Comparison of ENCODE assay signal across 31 cellular contexts in genomic region chr22:46134111-46134705, GRCh38.
"Had no signal": no experiment of that assay in that cellular context is flagged by ENCODE, and none has a peak within 500 bp of the region (broad histone marks: within the 10 kb centered on the region; RNA-seq: fewer than 3 reads in every experiment).

No MANE protein-coding gene starts in this region.

- H3K36me3 Mint-ChIP-seq: activated naive CD8-positive, alpha-beta T cell treated with anti-CD3 and anti-CD28 coated beads for 36 hours; brain; stimulated activated effector memory CD8-positive, alpha-beta T cell treated with anti-CD3 and anti-CD28 coated beads, Interleukin-12 subunit alpha, Interleukin-12 subunit beta, amount 100 ng/mL, for 72 hours; type B pancreatic cell had no signal

- H3K4me3 Mint-ChIP-seq: activated naive CD4-positive, alpha-beta T cell treated with anti-CD3 and anti-CD28 coated beads for 36 hours; activated naive CD8-positive, alpha-beta T cell treated with anti-CD3 and anti-CD28 coated beads for 36 hours; activated T-helper 1 cell treated with anti-CD3 and anti-CD28 coated beads, Interleukin-12 subunit alpha, Interleukin-12 subunit beta, Interleukin-2, Interleukin-4 antibody, amounts not matched to agents 30 ng/mL and 10 ng/mL and 1 ng/mL, durations not matched to agents 14 hours and 24 hours and 36 hours; brain; dendritic cell treated with granulocyte-macrophage colony-stimulating factor and Interleukin-4, amounts not matched to agents 40 ng/mL and 50 ng/mL, for 4 days; endodermal cell; nephron; stimulated activated effector memory CD8-positive, alpha-beta T cell treated with anti-CD3 and anti-CD28 coated beads, Interleukin-12 subunit alpha, Interleukin-12 subunit beta, amount 100 ng/mL, for 72 hours; stimulated activated naive CD8-positive, alpha-beta T cell treated with anti-CD3 and anti-CD28 coated beads, Interleukin-15, Interleukin-2, amounts not matched to agents 100 ng/mL and 50 ng/mL, for 24 hours; type B pancreatic cell had no signal

- H3K4me1 ChIP-seq: prostate gland, uterus had no signal

- H3K9me3 Mint-ChIP-seq: activated naive CD4-positive, alpha-beta T cell treated with anti-CD3 and anti-CD28 coated beads for 36 hours; activated naive CD8-positive, alpha-beta T cell treated with anti-CD3 and anti-CD28 coated beads for 36 hours; activated T-helper 1 cell treated with anti-CD3 and anti-CD28 coated beads, Interleukin-12 subunit alpha, Interleukin-12 subunit beta, Interleukin-2, Interleukin-4 antibody, amounts not matched to agents 30 ng/mL and 10 ng/mL and 1 ng/mL, durations not matched to agents 14 hours and 24 hours and 36 hours; dendritic cell treated with granulocyte-macrophage colony-stimulating factor and Interleukin-4, amounts not matched to agents 40 ng/mL and 50 ng/mL, for 4 days; endodermal cell; nephron; stimulated activated effector memory CD8-positive, alpha-beta T cell treated with anti-CD3 and anti-CD28 coated beads, Interleukin-12 subunit alpha, Interleukin-12 subunit beta, amount 100 ng/mL, for 72 hours; stimulated activated naive CD8-positive, alpha-beta T cell treated with anti-CD3 and anti-CD28 coated beads, Interleukin-15, Interleukin-2, amounts not matched to agents 100 ng/mL and 50 ng/mL, for 24 hours; type B pancreatic cell had no signal

- DNase-seq: activated CD4-positive, alpha-beta T cell treated with anti-CD3 and anti-CD28 coated beads for 4 hours; activated CD4-positive, alpha-beta T cell treated with anti-CD3 and anti-CD28 coated beads, Interleukin-2, amount 50 U/mL, for 4 hours; activated CD8-positive, alpha-beta memory T cell treated with anti-CD3 and anti-CD28 coated beads for 24 hours; activated CD8-positive, alpha-beta memory T cell treated with anti-CD3 and anti-CD28 coated beads, Interleukin-2, amount 50 U/mL, for 4 hours; activated effector memory CD4-positive, alpha-beta T cell treated with anti-CD3 and anti-CD28 coated beads, Interleukin-2, amount 50 U/mL, for 16 hours; activated naive CD4-positive, alpha-beta T cell treated with anti-CD3 and anti-CD28 coated beads for 36 hours; activated naive CD8-positive, alpha-beta T cell treated with anti-CD3 and anti-CD28 coated beads for 36 hours; activated T-cell treated with anti-CD3 and anti-CD28 coated beads, Interleukin-2, amount 50 U/mL, for 1 hour; adrenal gland; aorta; endodermal cell; esophagus squamous epithelium; foreskin melanocyte; mammary epithelial cell; retina; stimulated activated CD4-positive, alpha-beta T cell treated with anti-CD3 and anti-CD28 coated beads, Interleukin-4, amount 100 ng/mL, for 24 hours had no signal

- H3K9me3 ChIP-seq: adrenal gland, esophagus squamous epithelium, left lung, neutrophil, ovary, prostate gland, thoracic aorta, uterus had no signal

- H3K27ac ChIP-seq: cardiac muscle cell, esophagus squamous epithelium, left lung, neutrophil, ovary, prostate gland, skin epidermis, thoracic aorta, uterus had no signal

- H3K27me3 Mint-ChIP-seq: activated naive CD8-positive, alpha-beta T cell treated with anti-CD3 and anti-CD28 coated beads for 36 hours; stimulated activated naive CD8-positive, alpha-beta T cell treated with anti-CD3 and anti-CD28 coated beads, Interleukin-15, Interleukin-2, amounts not matched to agents 100 ng/mL and 50 ng/mL, for 24 hours; type B pancreatic cell had no signal

- H3K4me1 Mint-ChIP-seq: activated naive CD8-positive, alpha-beta T cell treated with anti-CD3 and anti-CD28 coated beads for 36 hours; endodermal cell had no signal

- H3K36me3 ChIP-seq: adrenal gland, cardiac muscle cell, esophagus squamous epithelium, left lung, neutrophil, ovary, prostate gland, thoracic aorta, uterus had no signal

- H3K27me3 ChIP-seq: adrenal gland, cardiac muscle cell, esophagus squamous epithelium, left lung, ovary, uterus had no signal

- ATAC-seq: left lung; stimulated activated effector memory CD8-positive, alpha-beta T cell treated with anti-CD3 and anti-CD28 coated beads, Interleukin-12 subunit alpha, Interleukin-12 subunit beta, amount 100 ng/mL, for 72 hours had no signal

- H3K4me3 ChIP-seq: adrenal gland, cardiac muscle cell, esophagus squamous epithelium, left lung, ovary, prostate gland, skin epidermis, thoracic aorta, uterus had no signal

- H3K27ac Mint-ChIP-seq: activated naive CD4-positive, alpha-beta T cell treated with anti-CD3 and anti-CD28 coated beads for 36 hours; activated naive CD8-positive, alpha-beta T cell treated with anti-CD3 and anti-CD28 coated beads for 36 hours; activated T-helper 1 cell treated with anti-CD3 and anti-CD28 coated beads, Interleukin-12 subunit alpha, Interleukin-12 subunit beta, Interleukin-2, Interleukin-4 antibody, amounts not matched to agents 30 ng/mL and 10 ng/mL and 1 ng/mL, durations not matched to agents 14 hours and 24 hours and 36 hours; dendritic cell treated with granulocyte-macrophage colony-stimulating factor and Interleukin-4, amounts not matched to agents 40 ng/mL and 50 ng/mL, for 4 days; endodermal cell; stimulated activated effector memory CD8-positive, alpha-beta T cell treated with anti-CD3 and anti-CD28 coated beads, Interleukin-12 subunit alpha, Interleukin-12 subunit beta, amount 100 ng/mL, for 72 hours; stimulated activated naive CD8-positive, alpha-beta T cell treated with anti-CD3 and anti-CD28 coated beads, Interleukin-15, Interleukin-2, amounts not matched to agents 100 ng/mL and 50 ng/mL, for 24 hours; type B pancreatic cell had no signal
